In genomic region chr4:74320559-74321118, GRCh38 we compare ENCODE assay signal across 8 cellular contexts. TPM values are rescaled to one million over a fixed set of nuclear protein-coding genes. Genes with fewer than 3 reads are reported as not detected.
DNase-seq lines count a peak whose midpoint lies in the region; ATAC-seq and TF ChIP-seq lines count a peak whose summit lies in the region.

No MANE protein-coding gene starts in this region.

- H3K4me3 ChIP-seq in Peyer's patch (no peak overlapping the region), brain microvascular endothelial cell (ENCODE audit: low read depth, low read length) (no peak overlapping the region)

- ATAC-seq in GM21515 (IDR thresholded peaks at IDR 0.05; ENCODE audit: unreplicated experiment): peak; percentile 84
- no peak for ATAC-seq in GM18873 (IDR thresholded peaks at IDR 0.05; ENCODE audit: low FRiP score, unreplicated experiment)

- no peaks in the 10 kb centered on the region for H3K4me1 ChIP-seq in Peyer's patch

- H3K9me3 ChIP-seq in Peyer's patch: no peaks in the 10 kb centered on the region

- H3K36me3 ChIP-seq in Peyer's patch: no peaks in the 10 kb centered on the region
- no peaks in the 10 kb centered on the region for H3K36me3 ChIP-seq in brain microvascular endothelial cell (replicated peaks)

- TF ChIP-seq POLR2A in Peyer's patch (IDR thresholded peaks at IDR 0.05): no peak

- H3K27ac ChIP-seq in Peyer's patch: no peak overlapping the region
- H3K27ac ChIP-seq in brain microvascular endothelial cell: no peak overlapping the region

- H3K27me3 ChIP-seq in Peyer's patch (no peaks in the 10 kb centered on the region), brain microvascular endothelial cell (replicated peaks) (no peaks in the 10 kb centered on the region)

- TF ChIP-seq CTCF in Peyer's patch (IDR thresholded peaks at IDR 0.05) (peak in 4 of 6 experiments; percentile 21 to 81 (median 74)), brain microvascular endothelial cell (IDR thresholded peaks at IDR 0.05; ENCODE audit: low read depth, low read length, missing control alignments) (peak; percentile 59)

- peak; percentile 50 for DNase-seq in GDM1 (lab: John Stamatoyannopoulos, UW)
- peak; percentile 83 for DNase-seq in HT1080 (ENCODE audit: low read depth)
- peak in 2 of 3 donors; percentile 59 to 74 for DNase-seq in Peyer's patch
- peak; percentile 55 for DNase-seq in brain microvascular endothelial cell
- DNase-seq in kidney tubule cell (ENCODE audit: low spot score): peak; percentile 93
- DNase-seq in stimulated activated CD8-positive, alpha-beta memory T cell treated with anti-CD3 and anti-CD28 coated beads, Interleukin-4, amount 100 ng/mL, for 48 hours: peak; percentile 27

- in situ Hi-C loops in brain microvascular endothelial cell (cut with HindIII; ENCODE audit: low pct_ligation_motif_present, low sequenced_read_pairs): loop anchor here (25.0 kb wide), 1 partner anchor 133 kb away; no protein-coding TSS in a partner anchor

RNA-seq across cellular contexts. Expression of gene EPGN, which starts 12.4 kb away (rescaled TPM):
- total RNA-seq in HT1080 (2014; rRNA removed; shearing (Covaris generic)): not detected in 2 replicates
- polyA plus RNA-seq in HT1080 (2015; cell fraction: cytosol; rRNA removed): not detected in 2 replicates
- not detected in 2 replicates for polyA plus RNA-seq in HT1080 (2015; cell fraction: nucleus; rRNA removed)
- total RNA-seq in Peyer's patch: not detected

RNA-seq across cellular contexts. Expression of gene EREG, which starts 44.3 kb away (rescaled TPM):
- not detected in 2 replicates for total RNA-seq in HT1080 (2014; rRNA removed; shearing (Covaris generic))
- not detected in 2 replicates for polyA plus RNA-seq in HT1080 (2015; cell fraction: cytosol; rRNA removed)
- polyA plus RNA-seq in HT1080 (2015; cell fraction: nucleus; rRNA removed): not detected in 2 replicates
- 1 to 10 TPM in 3 of 4 donors, not detected in 1; 1.1 to 2.8 (median 1.7) TPM for total RNA-seq in Peyer's patch

Comparison
In these comparisons a context has a peak if more than half of its experiments do, and no peak if none do; other contexts are left out.
1. DNase-seq: peak in every context shown above with its lines; median percentile 93 in kidney tubule cell; 83 in HT1080; 66 in Peyer's patch; 55 in brain microvascular endothelial cell; 50 in GDM1; 27 in stimulated activated CD8-positive, alpha-beta memory T cell treated with anti-CD3 and anti-CD28 coated beads, Interleukin-4, amount 100 ng/mL, for 48 hours.